9 cellular contexts compared by ENCODE assay signal in genomic region chr1:210786546-210786945, GRCh38.
"Had no signal": no experiment of that assay in that cellular context is flagged by ENCODE, and none has a peak within 500 bp of the region (broad histone marks: within the 10 kb centered on the region; RNA-seq: fewer than 3 reads in every experiment).

No MANE protein-coding gene starts in this region.

- H3K36me3 ChIP-seq: HAP-1 had no signal

- H3K9ac ChIP-seq: GM23248 had no signal

- H3K4me3 Mint-ChIP-seq: HFFc6, IgD-negative memory B cell had no signal

- ATAC-seq: HCT116, HepG2 had no signal

- H3K36me3 Mint-ChIP-seq: IgD-negative memory B cell had no signal

- H3K27ac ChIP-seq: GM23248, HL-60 had no signal

- H3K4me1 Mint-ChIP-seq: IgD-negative memory B cell had no signal

- H3K4me3 ChIP-seq: GM23248, HAP-1 had no signal

- H3K9me3 ChIP-seq: HAP-1 had no signal

- H3K27ac Mint-ChIP-seq: HFFc6, IgD-negative memory B cell had no signal

- DNase-seq: GM23248, GOT3, H7, HFFc6 had no signal

- H3K4me1 ChIP-seq: HAP-1 had no signal

- H2AFZ ChIP-seq: GM23248 had no signal

- H3K9me3 Mint-ChIP-seq: HFFc6 had no signal
